1 cellular context compared by ENCODE assay signal in genomic region chr7:6930081-6930635, GRCh38.
A peak's percentile ranks its signal among the peaks of the same experiment; 100 is the strongest.
TF ChIP-seq lines count a peak whose summit lies in the region.

No MANE protein-coding gene starts in this region.

TF ChIP-seq in K562, 482 proteins besides CTCF, POLR2A, EP300 and RAD21:
- TF ChIP-seq, protein P1, sequence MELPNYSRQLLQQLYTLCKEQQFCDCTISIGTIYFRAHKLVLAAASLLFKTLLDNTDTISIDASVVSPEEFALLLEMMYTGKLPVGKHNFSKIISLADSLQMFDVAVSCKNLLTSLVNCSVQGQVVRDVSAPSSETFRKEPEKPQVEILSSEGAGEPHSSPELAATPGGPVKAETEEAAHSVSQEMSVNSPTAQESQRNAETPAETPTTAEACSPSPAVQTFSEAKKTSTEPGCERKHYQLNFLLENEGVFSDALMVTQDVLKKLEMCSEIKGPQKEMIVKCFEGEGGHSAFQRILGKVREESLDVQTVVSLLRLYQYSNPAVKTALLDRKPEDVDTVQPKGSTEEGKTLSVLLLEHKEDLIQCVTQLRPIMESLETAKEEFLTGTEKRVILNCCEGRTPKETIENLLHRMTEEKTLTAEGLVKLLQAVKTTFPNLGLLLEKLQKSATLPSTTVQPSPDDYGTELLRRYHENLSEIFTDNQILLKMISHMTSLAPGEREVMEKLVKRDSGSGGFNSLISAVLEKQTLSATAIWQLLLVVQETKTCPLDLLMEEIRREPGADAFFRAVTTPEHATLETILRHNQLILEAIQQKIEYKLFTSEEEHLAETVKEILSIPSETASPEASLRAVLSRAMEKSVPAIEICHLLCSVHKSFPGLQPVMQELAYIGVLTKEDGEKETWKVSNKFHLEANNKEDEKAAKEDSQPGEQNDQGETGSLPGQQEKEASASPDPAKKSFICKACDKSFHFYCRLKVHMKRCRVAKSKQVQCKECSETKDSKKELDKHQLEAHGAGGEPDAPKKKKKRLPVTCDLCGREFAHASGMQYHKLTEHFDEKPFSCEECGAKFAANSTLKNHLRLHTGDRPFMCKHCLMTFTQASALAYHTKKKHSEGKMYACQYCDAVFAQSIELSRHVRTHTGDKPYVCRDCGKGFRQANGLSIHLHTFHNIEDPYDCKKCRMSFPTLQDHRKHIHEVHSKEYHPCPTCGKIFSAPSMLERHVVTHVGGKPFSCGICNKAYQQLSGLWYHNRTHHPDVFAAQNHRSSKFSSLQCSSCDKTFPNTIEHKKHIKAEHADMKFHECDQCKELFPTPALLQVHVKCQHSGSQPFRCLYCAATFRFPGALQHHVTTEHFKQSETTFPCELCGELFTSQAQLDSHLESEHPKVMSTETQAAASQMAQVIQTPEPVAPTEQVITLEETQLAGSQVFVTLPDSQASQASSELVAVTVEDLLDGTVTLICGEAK (IDR thresholded peaks at IDR 0.05), result peak; percentile 97
- TF ChIP-seq, protein P1 (CRISPR knock-in tag; IDR thresholded peaks at IDR 0.05), result peak; percentile 96
TF ChIP-seq in K562: peak in this region for 1; not testable (repeated sequence) for 481.
